ENCODE assay signal across 13 cellular contexts in the genomic region with DNA sequence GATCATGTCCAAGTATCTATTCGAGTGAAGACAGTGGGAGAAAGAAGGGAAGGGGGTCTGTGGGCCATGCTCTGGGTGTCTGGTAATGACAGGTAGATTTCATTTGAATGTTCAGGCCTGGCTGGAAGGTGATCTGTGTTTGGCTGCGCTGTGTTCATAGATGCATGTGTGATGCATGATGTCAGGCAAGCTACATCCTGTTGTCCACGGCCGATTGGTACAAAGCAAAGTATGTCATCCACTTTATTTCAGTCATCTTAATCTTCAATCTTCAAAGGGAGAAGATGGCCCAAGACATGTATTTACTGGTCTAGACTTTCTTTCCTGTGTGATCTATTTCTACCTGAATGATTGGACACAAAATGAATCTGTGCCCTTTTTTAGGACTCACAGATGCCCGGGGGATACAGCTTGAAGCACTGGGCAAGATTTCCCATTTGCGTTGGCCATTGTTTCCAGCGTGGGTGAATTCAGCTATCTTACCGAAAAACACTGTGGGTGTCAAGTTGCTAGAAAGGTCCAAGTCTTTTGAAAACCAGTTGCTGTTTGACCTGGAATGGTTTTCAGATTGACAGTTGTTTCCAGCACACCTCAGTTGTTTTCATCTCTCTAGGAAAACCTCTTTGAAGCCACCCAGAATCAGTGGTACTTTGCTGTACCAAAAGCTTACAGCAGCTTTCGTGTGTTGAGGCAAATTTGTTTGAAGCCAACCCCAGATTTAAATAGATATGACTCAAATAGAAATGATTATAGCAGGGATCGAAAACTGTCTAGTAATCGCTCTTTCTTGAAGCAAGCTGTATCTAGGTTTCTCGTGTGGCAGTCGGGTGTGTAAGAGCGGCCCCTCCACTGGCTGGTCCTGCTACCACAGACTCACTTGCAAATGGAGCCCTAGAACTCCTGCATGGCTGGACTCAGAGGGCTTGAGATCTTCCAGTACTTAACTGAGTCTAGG. TPM values are rescaled to one million over a fixed set of nuclear protein-coding genes. Genes with fewer than 3 reads are reported as not detected.
DNase-seq lines count a peak whose midpoint lies in the region; ATAC-seq, FAIRE-seq and TF ChIP-seq lines count a peak whose summit lies in the region.
"Had no signal": no experiment of that assay in that cellular context is flagged by ENCODE, and none has a peak within 500 bp of the region (broad histone marks: within the 10 kb centered on the region; RNA-seq: fewer than 3 reads in every experiment).

No MANE protein-coding gene starts in this region.

- H3K36me3 ChIP-seq in CD4-positive, alpha-beta memory T cell (ENCODE audit: insufficient read depth, low read length), result no peaks in the 10 kb centered on the region
- H3K36me3 ChIP-seq in prostate gland (no peaks in the 10 kb centered on the region), small intestine (ENCODE audit: control insufficient read depth in 2 of 2, insufficient read depth in 2 of 2, low read length in 2 of 2) (no peaks in the 10 kb centered on the region)
- H3K36me3 ChIP-seq: gastrocnemius medialis had no signal

- H3K4me3 ChIP-seq in CD4-positive, alpha-beta memory T cell (ENCODE audit: low read length in 2 of 2), result no peak overlapping the region
- H3K4me3 ChIP-seq in prostate gland (no peak overlapping the region), small intestine (ENCODE audit: low read depth in 1 of 2, low read length in 2 of 2) (no peak overlapping the region)
- H3K4me3 ChIP-seq: gastrocnemius medialis, skin epidermis had no signal

- H3K4me3 Mint-ChIP-seq in CD4-positive, alpha-beta memory T cell, result peak overlapping the region in 2 of 8 donors; percentile 17 to 35
- H3K4me3 Mint-ChIP-seq: CD8-positive, alpha-beta T cell had no signal

- ATAC-seq in GM18858 (IDR thresholded peaks at IDR 0.05; ENCODE audit: unreplicated experiment), result peak; percentile 35
- peak; percentile 30 for ATAC-seq in GM21737 (IDR thresholded peaks at IDR 0.05; ENCODE audit: unreplicated experiment)
- peak; percentile 30 for ATAC-seq in HG03460 (IDR thresholded peaks at IDR 0.05; ENCODE audit: unreplicated experiment)
- ATAC-seq: CD8-positive, alpha-beta T cell; gastrocnemius medialis had no signal

- no peaks in the 10 kb centered on the region for H3K27me3 ChIP-seq in CD4-positive, alpha-beta memory T cell (ENCODE audit: insufficient read depth, low read length)
- H3K27me3 ChIP-seq in prostate gland (replicated peaks; ENCODE audit: insufficient read depth) (no peaks in the 10 kb centered on the region), small intestine (ENCODE audit: control insufficient read depth in 2 of 2, insufficient read depth in 2 of 2, low read length in 2 of 2) (no peaks in the 10 kb centered on the region)
- H3K27me3 ChIP-seq: gastrocnemius medialis had no signal

- POLR2A ChIA-PET in CD4-positive, alpha-beta memory T cell (lab: Charles Lee; ENCODE audit: partially characterized antibody), result no interaction called here

- 88% methylated on average over 14 of the region's 14 CpGs for WGBS in prostate gland
- WGBS in small intestine, 3 donors, result 84 to 88% (median 84%) methylated on average over 14 of the region's 14 CpGs

- no peak for TF ChIP-seq POLR2A in prostate gland (IDR thresholded peaks at IDR 0.05)

- no peaks in the 10 kb centered on the region for H3K27me3 Mint-ChIP-seq in CD4-positive, alpha-beta memory T cell

- peaks cover 0 to 2% (median 0%) of the 10 kb centered on the region in 8 donors for H3K9me3 Mint-ChIP-seq in CD4-positive, alpha-beta memory T cell
- H3K9me3 Mint-ChIP-seq: CD8-positive, alpha-beta T cell had no signal

- H3K36me3 Mint-ChIP-seq in CD4-positive, alpha-beta memory T cell, result peaks cover 6 to 7% of the 10 kb centered on the region in 2 donors

- no peak for FAIRE-seq in small intestine (lab: Jason Lieb, UNC)
- FAIRE-seq: H54, RCC 7860 had no signal

- CTCF ChIA-PET in CD4-positive, alpha-beta memory T cell (lab: Charles Lee; ENCODE audit: partially characterized antibody), result no interaction called here

- no peak for TF ChIP-seq CTCF in prostate gland (IDR thresholded peaks at IDR 0.05)

- no peak overlapping the region for H3K27ac ChIP-seq in CD4-positive, alpha-beta memory T cell (ENCODE audit: low read depth, low read length)
- H3K27ac ChIP-seq in prostate gland (no peak overlapping the region), small intestine (ENCODE audit: low read depth in 1 of 2, low read length in 1 of 2) (peak overlapping the region in 1 of 2 donors; percentile 32)
- H3K27ac ChIP-seq: gastrocnemius medialis, skin epidermis had no signal

- no peaks in the 10 kb centered on the region for H3K9me3 ChIP-seq in CD4-positive, alpha-beta memory T cell (ENCODE audit: control insufficient read depth in 1 of 2, low read length in 2 of 2)
- no peaks in the 10 kb centered on the region for H3K9me3 ChIP-seq in prostate gland
- no peaks in the 10 kb centered on the region for H3K9me3 ChIP-seq in small intestine (ENCODE audit: control insufficient read depth, low read depth)
- H3K9me3 ChIP-seq: gastrocnemius medialis had no signal

- H3K4me1 ChIP-seq in CD4-positive, alpha-beta memory T cell (ENCODE audit: insufficient read depth, low read length), result peaks cover 5% of the 10 kb centered on the region
- H3K4me1 ChIP-seq in prostate gland (replicated peaks) (no peaks in the 10 kb centered on the region), small intestine (ENCODE audit: control insufficient read depth in 2 of 2, insufficient read depth in 1 of 2, low read depth in 1 of 2, low read length in 1 of 2) (peaks cover 0 to 3% of the 10 kb centered on the region in 2 donors)
- H3K4me1 ChIP-seq: gastrocnemius medialis had no signal

- DNase-seq in CD4-positive, alpha-beta memory T cell, result no peak
- no peak for DNase-seq in LoVo (ENCODE audit: low spot score)
- no peak for DNase-seq in stimulated activated CD8-positive, alpha-beta memory T cell treated with anti-CD3 and anti-CD28 coated beads, Interleukin-4, amount 100 ng/mL, for 48 hours
- DNase-seq in prostate gland (ENCODE audit: low spot score), result no peak
- DNase-seq in small intestine, result no peak
- DNase-seq: gastrocnemius medialis had no signal

- peak overlapping the region in 5 of 7 donors; percentile 0 to 47 (median 33) for H3K27ac Mint-ChIP-seq in CD4-positive, alpha-beta memory T cell
- H3K27ac Mint-ChIP-seq: CD8-positive, alpha-beta T cell had no signal

- H3K4me1 Mint-ChIP-seq in CD4-positive, alpha-beta memory T cell, result peaks cover 5 to 20% (median 12%) of the 10 kb centered on the region in 4 donors

- intact Hi-C loops in CD4-positive, alpha-beta memory T cell (cut with micrococcal nuclease), result no loop called here
- intact Hi-C loops in prostate gland (cut with DNase I), result no loop called here

RNA-seq across cellular contexts. Expression of a gene that starts 27.2 kb away (rescaled TPM):
- total RNA-seq in CD4-positive, alpha-beta memory T cell, result 10 to 100 TPM; 43.4 to 49.4 TPM
- polyA plus RNA-seq in CD4-positive, alpha-beta memory T cell, result 10 to 100 TPM; 32.8 to 34.4 TPM
- 10 to 100 TPM; 29.8 to 95.8 TPM for total RNA-seq in prostate gland
- polyA plus RNA-seq in small intestine, result 10 to 100 TPM; 28.2 to 40.0 (median 30.0) TPM
